23 cellular contexts compared by ENCODE assay signal in genomic region chr1:101190441-101190840, GRCh38. TPM values are rescaled to one million over a fixed set of nuclear protein-coding genes. Genes with fewer than 3 reads are reported as not detected.
DNase-seq lines count a peak whose midpoint lies in the region; ATAC-seq, FAIRE-seq and TF ChIP-seq lines count a peak whose summit lies in the region.
"Had no signal": no experiment of that assay in that cellular context is flagged by ENCODE, and none has a peak within 500 bp of the region (broad histone marks: within the 10 kb centered on the region; RNA-seq: fewer than 3 reads in every experiment).

No MANE protein-coding gene starts in this region.

- peak; percentile 59 for FAIRE-seq in GM12878 (lab: Jason Lieb, UNC)
- FAIRE-seq: D721Med, endothelial cell of umbilical vein, GM18507 had no signal

- no peaks in the 10 kb centered on the region for H3K27me3 ChIP-seq in cardiac muscle cell
- H3K27me3 ChIP-seq in GM12878 (replicated peaks in 1 of 2; ENCODE audit: control insufficient read depth in 2 of 2, insufficient read depth in 2 of 2, low read length in 1 of 2), result no peaks in the 10 kb centered on the region; a peak in 1 of 4 replicates
- H3K27me3 ChIP-seq in CD8-positive, alpha-beta T cell (ENCODE audit: insufficient read depth, low read length), result no peaks in the 10 kb centered on the region
- H3K27me3 ChIP-seq: SJSA1, spleen, upper lobe of left lung had no signal

- peak in 1 of 2 donors; percentile 75 for DNase-seq in cardiac muscle cell (ENCODE audit: low read depth in 1 of 2, low spot score in 1 of 2)
- DNase-seq in cardiac septum (ENCODE audit: low spot score), result no peak
- no peak for DNase-seq in GM12878 (ENCODE audit: low read depth, low spot score)
- peak; percentile 19 for DNase-seq in hepatic stellate cell (ENCODE audit: low spot score)
- no peak for DNase-seq in CD8-positive, alpha-beta T cell
- DNase-seq in CD1c-positive myeloid dendritic cell (ENCODE audit: extremely low spot score), result no peak
- DNase-seq: activated naive CD8-positive, alpha-beta T cell treated with anti-CD3 and anti-CD28 coated beads, Interleukin-2, amount 50 U/mL, for 24 hours; left colon; NCI-H1436; NCI-H226; NK-92 treated with Interleukin-12 subunit alpha and Interleukin-12 subunit beta, amount 100 ng/mL, for 24 hours; spleen; stimulated activated naive CD4-positive, alpha-beta T cell; upper lobe of left lung had no signal

- H3K9me3 Mint-ChIP-seq in CD8-positive, alpha-beta T cell, result no peaks in the 10 kb centered on the region

- POLR2A ChIA-PET in GM12878 (lab: Charles Lee), result no interaction called here
- POLR2A ChIA-PET in CD8-positive, alpha-beta T cell (lab: Charles Lee), result no interaction called here

- no peak overlapping the region for H3K4me3 ChIP-seq in cardiac muscle cell
- H3K4me3 ChIP-seq in GM12878, result no peak overlapping the region
- H3K4me3 ChIP-seq in CD8-positive, alpha-beta T cell (ENCODE audit: low read depth, low read length), result no peak overlapping the region
- H3K4me3 ChIP-seq: SJSA1, spleen, upper lobe of left lung had no signal

- H3K27ac ChIP-seq in cardiac muscle cell (peak overlapping the region; percentile 7), GM12878 (ENCODE audit: control insufficient read depth, insufficient read depth) (no peak overlapping the region)
- no peak overlapping the region for H3K27ac ChIP-seq in CD8-positive, alpha-beta T cell (ENCODE audit: low read depth, low read length)
- H3K27ac ChIP-seq: HL-60, KMS-11, parathyroid adenoma, SJSA1, spleen, upper lobe of left lung had no signal

- no peaks in the 10 kb centered on the region for H3K27me3 Mint-ChIP-seq in CD8-positive, alpha-beta T cell (ENCODE audit: low read depth)
- H3K27me3 Mint-ChIP-seq: activated naive CD8-positive, alpha-beta T cell treated with anti-CD3 and anti-CD28 coated beads, Interleukin-2, amount 50 U/mL, for 24 hours had no signal

- no peak for TF ChIP-seq POLR2A in GM12878 (IDR thresholded peaks at IDR 0.05; ENCODE audit: low read depth, low read length)

- no peak overlapping the region for H3K4me2 ChIP-seq in GM12878 (ENCODE audit: control insufficient read depth, insufficient read depth)
- H3K4me2 ChIP-seq: KMS-11 had no signal

- peaks cover 9% of the 10 kb centered on the region for H3K4me1 Mint-ChIP-seq in CD8-positive, alpha-beta T cell (ENCODE audit: low read depth)

- CTCF ChIA-PET in GM12878 (lab: Yijun Ruan, JAX), result interaction anchor here (2.6 kb wide), 1 partner anchor 48 kb away, joined by 9 read pairs; no protein-coding TSS in a partner anchor
- CTCF ChIA-PET in CD8-positive, alpha-beta T cell (lab: Charles Lee), result interaction anchor here (1.6 kb wide), 1 partner anchor 48 kb away, joined by 4 read pairs; no protein-coding TSS in a partner anchor

- no peaks in the 10 kb centered on the region for H3K9me3 ChIP-seq in cardiac muscle cell (ENCODE audit: low read depth)
- H3K9me3 ChIP-seq in GM12878 (replicated peaks; ENCODE audit: control insufficient read depth, insufficient read depth, low read length), result no peaks in the 10 kb centered on the region; the same call in 2 of the 3 replicates
- no peaks in the 10 kb centered on the region for H3K9me3 ChIP-seq in CD8-positive, alpha-beta T cell (ENCODE audit: low read length)
- H3K9me3 ChIP-seq: SJSA1, spleen, upper lobe of left lung had no signal

- no peak for TF ChIP-seq RAD21 in GM12878 (IDR thresholded peaks at IDR 0.05; ENCODE audit: insufficient read depth, low read depth, low read length)

- H3K36me3 Mint-ChIP-seq in CD8-positive, alpha-beta T cell, result no peaks in the 10 kb centered on the region

- in situ Hi-C loops in GM12878 (cut with MboI), result no loop called here

- no peak overlapping the region for H2AFZ ChIP-seq in GM12878 (ENCODE audit: control insufficient read depth, low read depth, low read length)
- H2AFZ ChIP-seq: parathyroid adenoma had no signal

- no peak overlapping the region for H3K9ac ChIP-seq in GM12878 (ENCODE audit: control insufficient read depth, insufficient read depth, low read length)
- H3K9ac ChIP-seq: KMS-11, parathyroid adenoma had no signal

- ATAC-seq in GM12878, result no peak
- ATAC-seq in activated CD4-positive, CD25-positive, alpha-beta regulatory T cell treated with anti-CD3 and anti-CD28 coated beads, Interleukin-2, amount 50 U/mL, for 24 hours, result no peak
- no peak for ATAC-seq in CD8-positive, alpha-beta T cell
- ATAC-seq in GM18907 (IDR thresholded peaks at IDR 0.05; ENCODE audit: unreplicated experiment), result no peak
- ATAC-seq: activated naive CD8-positive, alpha-beta T cell treated with anti-CD3 and anti-CD28 coated beads, Interleukin-2, amount 50 U/mL, for 24 hours; left colon had no signal

- no TSS peak for BruUV-seq in GM12878 (replicated peaks; lab: Mats Ljungman, UMichigan)

- H3K4me1 ChIP-seq in cardiac muscle cell (ENCODE audit: low read depth) (no peaks in the 10 kb centered on the region), GM12878 (ENCODE audit: control insufficient read depth, insufficient read depth, low read length) (no peaks in the 10 kb centered on the region)
- H3K4me1 ChIP-seq in CD8-positive, alpha-beta T cell (ENCODE audit: insufficient read depth, low read length), result no peaks in the 10 kb centered on the region
- H3K4me1 ChIP-seq: parathyroid adenoma had no signal

- H3K36me3 ChIP-seq in cardiac muscle cell (no peaks in the 10 kb centered on the region), GM12878 (ENCODE audit: control insufficient read depth in 2 of 2, insufficient read depth in 2 of 2, low read length in 1 of 2) (no peaks in the 10 kb centered on the region)
- no peaks in the 10 kb centered on the region for H3K36me3 ChIP-seq in CD8-positive, alpha-beta T cell (ENCODE audit: insufficient read depth, low read length)
- H3K36me3 ChIP-seq: SJSA1, spleen, upper lobe of left lung had no signal

- SMC1A ChIA-PET in GM12878 (lab: Charles Lee; ENCODE audit: uncharacterized antibody, unreplicated experiment), result interaction anchor here (0.9 to 1.4 kb wide), 4 partner anchors 8 to 146 kb away, joined by 3 to 4 read pairs (median 3); no protein-coding TSS in a partner anchor

- H4K20me1 ChIP-seq in GM12878 (ENCODE audit: control insufficient read depth, insufficient read depth), result no peaks in the 10 kb centered on the region

- TF ChIP-seq CTCF in cardiac muscle cell (IDR thresholded peaks at IDR 0.05; ENCODE audit: low read depth, low read length) (no peak), GM12878 (IDR thresholded peaks at IDR 0.05 in 2 of 3, conservative IDR thresholded peaks at IDR 0.05 in 1 of 3; ENCODE audit: control insufficient read depth in 2 of 3, extremely low read depth in 1 of 3, insufficient read depth in 1 of 3, low read depth in 3 of 3, low read length in 3 of 3) (no peak)
- TF ChIP-seq CTCF in CD8-positive, alpha-beta T cell (IDR thresholded peaks at IDR 0.05), result no peak

- H3K27ac Mint-ChIP-seq in CD8-positive, alpha-beta T cell, result no peak overlapping the region
- H3K27ac Mint-ChIP-seq: activated naive CD8-positive, alpha-beta T cell treated with anti-CD3 and anti-CD28 coated beads, Interleukin-2, amount 50 U/mL, for 24 hours had no signal

- TF ChIP-seq EP300 in GM12878 (IDR thresholded peaks at IDR 0.05; ENCODE audit: borderline replicate concordance in 1 of 2, control insufficient read depth in 1 of 2, low read depth in 2 of 2, low read length in 2 of 2), result no peak

- H3K79me2 ChIP-seq in GM12878 (ENCODE audit: control insufficient read depth, insufficient read depth, low read length), result no peaks in the 10 kb centered on the region
- H3K79me2 ChIP-seq: parathyroid adenoma had no signal

- 76% methylated on average over 4 of the region's 4 CpGs for WGBS in GM12878 (ENCODE audit: insufficient coverage, insufficient replicate concordance, low lambda C conversion rate, missing lambda C conversion rate)

- H3K4me3 Mint-ChIP-seq in CD8-positive, alpha-beta T cell, result no peak overlapping the region
- H3K4me3 Mint-ChIP-seq: activated naive CD8-positive, alpha-beta T cell treated with anti-CD3 and anti-CD28 coated beads, Interleukin-2, amount 50 U/mL, for 24 hours had no signal

- RAD21 ChIA-PET in GM12878 (lab: Charles Lee; ENCODE audit: unreplicated experiment), result no interaction called here

- intact Hi-C loops in cardiac septum (cut with DNase I) (no loop called here), GM12878 (cut with micrococcal nuclease; ENCODE audit: unreplicated experiment) (no loop called here)
- intact Hi-C loops in CD8-positive, alpha-beta T cell (cut with DNase I, micrococcal nuclease), result no loop called here

TF ChIP-seq in GM12878, 131 proteins besides CTCF, POLR2A, EP300 and RAD21:
- TF ChIP-seq BACH1 (IDR thresholded peaks at IDR 0.05; ENCODE audit: borderline replicate concordance) (no peak), GABPA (IDR thresholded peaks at IDR 0.05; ENCODE audit: low read depth) (no peak), STAT1 (conservative IDR thresholded peaks at IDR 0.05) (no peak)

RNA-seq across cellular contexts. Expression of gene S1PR1, which starts 46.4 kb away (rescaled TPM):
- total RNA-seq in cardiac muscle cell (58.6 and 62.2 TPM in 2 replicates), cardiac septum (57.9 TPM), GM12878 (2014; rRNA removed) (38.2 and 39.3 TPM in 2 replicates), GM12878 (2014; rRNA removed; fragmentation: Illumina TruSeq; extraction: Trizol) (29.8 TPM in 2 replicates), GM12878 (2021) (37.6 and 40.8 TPM in 2 replicates)
- polyA plus RNA-seq in cardiac muscle cell (58.1 and 59.1 TPM in 2 replicates), GM12878 (2011; rRNA removed) (3.2 and 3.8 TPM in 2 replicates), GM12878 (2014; fragmentation: Illumina TruSeq; extraction: Trizol) (23.2 and 31.6 TPM in 2 replicates), GM12878 (2014; fragmentation: Nextera tagmentation; extraction: Ambion mirVana) (10 to 100 TPM; 11.9 to 13.3 TPM), GM12878 (2014; rRNA removed) (29.2 and 31.8 TPM in 2 replicates), GM12878 (2016; fragmentation: Nextera tagmentation; extraction: Ambion mirVana) (10 to 100 TPM; 52.2 to 59.4 TPM)
- 11.5 and 12.4 TPM in 2 replicates for total RNA-seq in GM12878 (2013; cell fraction: nucleolus; rRNA removed)
- 8.8 TPM for polyA plus RNA-seq in GM12878 (2011; ENCODE audit: low read depth)
- polyA plus RNA-seq in GM12878 (2011; cell fraction: cytosol; rRNA removed), result 3.9 and 6.3 TPM in 2 replicates
- polyA plus RNA-seq in GM12878 (2011; cell fraction: nucleus; rRNA removed), result 7.0 and 7.1 TPM in 2 replicates
- 14.1 and 23.7 TPM in 2 replicates for polyA plus RNA-seq in GM12878 (2012)
- polyA minus RNA-seq in GM12878 (2011; rRNA and poly(A)+ RNA removed), result 8.2 and 8.8 TPM in 2 replicates
- polyA minus RNA-seq in GM12878 (2011; cell fraction: cytosol; rRNA and poly(A)+ RNA removed), result 2.0 and 2.5 TPM in 2 replicates
- polyA minus RNA-seq in GM12878 (2011; cell fraction: nucleus; rRNA and poly(A)+ RNA removed), result 8.2 and 11.6 TPM in 2 replicates
- total RNA-seq in CD8-positive, alpha-beta T cell, result 100 to 1,000 TPM; 416 to 420 TPM
